29 cellular contexts compared by ENCODE assay signal in the genomic region with DNA sequence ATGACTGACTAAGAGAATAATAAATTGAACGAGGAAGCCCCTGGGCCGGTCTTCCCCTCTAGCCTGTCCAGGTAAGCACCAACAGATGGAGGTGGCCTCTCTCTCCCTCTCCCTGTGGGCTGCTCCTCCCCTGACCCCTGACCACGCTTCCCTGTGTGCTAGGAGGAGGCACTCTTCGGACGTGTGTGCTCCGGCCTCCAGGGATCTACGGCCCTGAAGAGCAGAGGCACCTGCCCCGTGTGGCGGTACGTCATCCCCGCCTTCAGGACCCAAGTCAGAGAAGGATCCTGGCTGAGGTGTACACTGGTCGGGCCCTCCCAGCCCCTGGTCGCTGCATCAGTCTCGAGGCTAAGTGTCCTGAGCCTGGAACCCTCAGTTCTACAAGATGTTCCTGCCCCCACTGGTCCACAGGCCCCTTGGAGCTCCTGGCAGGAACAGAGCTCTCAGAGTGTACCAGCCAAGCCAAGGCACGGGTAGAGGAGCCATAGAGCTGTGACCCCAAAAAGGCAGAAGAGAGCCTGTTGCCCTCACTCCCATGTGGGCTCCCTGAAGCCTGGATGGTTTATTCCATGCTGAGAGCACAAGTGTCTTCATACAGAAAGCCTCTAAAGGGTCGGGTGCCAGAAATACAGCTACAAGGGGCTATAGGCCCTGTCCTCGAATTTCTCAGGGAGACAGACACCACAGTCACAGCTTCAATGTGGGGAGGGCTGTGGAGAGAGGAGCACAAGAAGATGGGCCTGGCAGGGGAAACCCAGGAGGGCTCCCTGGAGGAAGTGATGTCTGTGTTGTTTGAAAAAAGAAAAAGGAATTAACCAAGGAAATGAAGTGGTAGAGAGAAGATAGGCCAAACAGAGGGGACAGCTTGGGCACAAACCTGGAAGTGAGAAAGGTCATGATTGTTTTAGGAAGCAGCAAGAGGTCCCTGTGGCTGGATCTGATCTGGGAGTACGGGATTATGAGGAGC. TPM values are rescaled to one million over a fixed set of nuclear protein-coding genes. Genes with fewer than 3 reads are reported as not detected.
"Had no signal": no experiment of that assay in that cellular context is flagged by ENCODE, and none has a peak within 500 bp of the region (broad histone marks: within the 10 kb centered on the region; RNA-seq: fewer than 3 reads in every experiment).

No MANE protein-coding gene starts in this region.

- H3K4me1 ChIP-seq: esophagus muscularis mucosa, foreskin keratinocyte, gastroesophageal sphincter, heart left ventricle, psoas muscle, sigmoid colon, testis, tibial artery had no signal

- H3K36me3 ChIP-seq: esophagus muscularis mucosa, gastroesophageal sphincter, heart left ventricle, sigmoid colon, tibial artery had no signal

- H2AFZ ChIP-seq: hepatocyte had no signal

- DNase-seq: dorsolateral prefrontal cortex; effector CD8-positive, alpha-beta T cell; endodermal cell; foreskin keratinocyte; kidney; natural killer cell; psoas muscle; right cardiac atrium; sigmoid colon; stimulated activated CD4-positive, alpha-beta T cell treated with anti-CD3 and anti-CD28 coated beads, Interleukin-2, amount 100 ng/mL, for 24 hours; stimulated activated CD4-positive, alpha-beta T cell treated with anti-CD3 and anti-CD28 coated beads, Interleukin-4, amount 100 ng/mL, for 24 hours; stimulated activated naive CD8-positive, alpha-beta T cell treated with anti-CD3 and anti-CD28 coated beads, Interleukin-15, Interleukin-2, amounts not matched to agents 100 U/mL and 50 U/mL, for 24 hours; substantia nigra; testis; tibial artery had no signal

- H3K27me3 ChIP-seq: dorsolateral prefrontal cortex, esophagus muscularis mucosa, gastroesophageal sphincter, heart left ventricle, hepatocyte, sigmoid colon, testis, tibial artery had no signal

- H3K79me2 ChIP-seq: hepatocyte had no signal

- H3K4me3 ChIP-seq: dorsolateral prefrontal cortex, esophagus muscularis mucosa, gastroesophageal sphincter, heart left ventricle, hepatocyte, lung, psoas muscle, sigmoid colon, testis, tibial artery had no signal

- H3K4me2 ChIP-seq: hepatocyte had no signal

- ATAC-seq: foreskin keratinocyte; gastroesophageal sphincter; heart left ventricle; left lobe of liver; natural killer cell; psoas muscle; right cardiac atrium; stimulated activated memory B cell treated with anti-CD40 and anti-IgM and Interleukin-4, amounts not matched to agents 10 μg/mL and 1 μg/mL and 100 μg/mL, for 72 hours; stimulated activated naive CD8-positive, alpha-beta T cell treated with anti-CD3 and anti-CD28 coated beads, Interleukin-15, Interleukin-2, amounts not matched to agents 100 U/mL and 50 U/mL, for 24 hours had no signal

- H3K9me3 ChIP-seq: esophagus muscularis mucosa, gastroesophageal sphincter, heart left ventricle, psoas muscle, sigmoid colon, testis, tibial artery had no signal

- H3K27ac ChIP-seq: dorsolateral prefrontal cortex, epithelial cell of prostate, esophagus muscularis mucosa, foreskin keratinocyte, gastroesophageal sphincter, heart left ventricle, hepatocyte, psoas muscle, sigmoid colon, testis, tibial artery had no signal

RNA-seq across cellular contexts. Expression of a gene that starts 15.9 kb away (rescaled TPM):
- total RNA-seq: endodermal cell, esophagus muscularis mucosa, foreskin keratinocyte, gastroesophageal sphincter, heart left ventricle, hepatocyte, kidney, left lobe of liver, liver, osteocyte, renal cortical epithelial cell, sigmoid colon, skeletal muscle tissue had no signal
- polyA plus RNA-seq: fibroblast of lung, foreskin keratinocyte, heart left ventricle, hepatocyte, neural cell, right cardiac atrium had no signal
